Comparison of ENCODE assay signal across 9 cellular contexts in the genomic region with DNA sequence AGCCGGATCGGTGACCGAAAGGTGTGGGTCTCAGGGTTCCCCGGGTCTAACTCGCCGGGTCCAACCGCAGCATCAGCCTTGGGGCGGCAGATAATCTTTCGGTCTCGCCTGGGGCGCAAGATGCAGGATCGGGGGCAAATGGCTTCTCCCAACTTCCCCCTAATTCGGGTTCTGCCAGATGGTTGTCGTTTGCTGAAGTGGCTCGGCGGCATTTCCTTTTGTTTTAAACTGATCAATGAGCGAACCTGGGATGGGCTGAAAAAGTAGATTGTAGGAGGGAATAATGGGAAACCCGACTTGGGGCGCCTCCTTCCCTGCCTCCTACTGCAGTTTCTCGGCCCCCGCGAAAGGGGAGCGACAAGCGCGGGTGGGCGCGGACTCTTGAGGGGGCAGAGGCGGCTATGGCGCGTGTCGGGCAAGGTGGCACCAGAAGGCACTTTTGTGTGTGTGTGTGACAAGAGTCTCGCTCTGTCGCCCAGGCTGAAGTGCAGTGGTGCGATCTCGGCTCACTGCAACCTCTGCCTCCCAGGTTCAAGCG. TPM values are rescaled to one million over a fixed set of nuclear protein-coding genes. Genes with fewer than 3 reads are reported as not detected.
DNase-seq lines count a peak whose midpoint lies in the region; ATAC-seq and TF ChIP-seq lines count a peak whose summit lies in the region.
"Had no signal": no experiment of that assay in that cellular context is flagged by ENCODE, and none has a peak within 500 bp of the region (broad histone marks: within the 10 kb centered on the region; RNA-seq: fewer than 3 reads in every experiment).

No MANE protein-coding gene starts in this region.

- TF ChIP-seq POLR2A in ovary (IDR thresholded peaks at IDR 0.05): no peak

- no peak for TF ChIP-seq EP300 in ovary (IDR thresholded peaks at IDR 0.05)

- H3K36me3 ChIP-seq in RWPE2 (ENCODE audit: low read depth) (no peaks in the 10 kb centered on the region), ovary (no peaks in the 10 kb centered on the region)
- H3K36me3 ChIP-seq: neutrophil had no signal

- H3K27me3 ChIP-seq in RWPE2 (ENCODE audit: insufficient read depth, poor library complexity, severe bottlenecking): peaks cover 59% of the 10 kb centered on the region
- no peaks in the 10 kb centered on the region for H3K27me3 ChIP-seq in ovary

- H3K4me1 ChIP-seq in RWPE2 (ENCODE audit: insufficient read depth, poor library complexity, severe bottlenecking) (no peaks in the 10 kb centered on the region), ovary (ENCODE audit: insufficient read depth) (peaks cover 1% of the 10 kb centered on the region)

- TF ChIP-seq CTCF in RWPE2 (IDR thresholded peaks at IDR 0.05; ENCODE audit: poor library complexity, severe bottlenecking): no peak
- no peak for TF ChIP-seq CTCF in fibroblast of villous mesenchyme (IDR thresholded peaks at IDR 0.05; ENCODE audit: insufficient read depth, low read depth, low read length)
- TF ChIP-seq CTCF in ovary (IDR thresholded peaks at IDR 0.05): no peak

- DNase-seq in COLO668 (lab: John Stamatoyannopoulos, UW; ENCODE audit: unreplicated experiment) (peak; percentile 18), RWPE2 (ENCODE audit: low spot score) (peak; percentile 44), fibroblast of villous mesenchyme (ENCODE audit: low read depth) (no peak), ovary (peak in 3 of 5 donors; percentile 47 to 57 (median 52)), SIG-M5 (lab: John Stamatoyannopoulos, UW) (no peak)

- ATAC-seq in RWPE2 (ENCODE audit: low read depth): no peak
- ATAC-seq in HG03520 (IDR thresholded peaks at IDR 0.05; ENCODE audit: unreplicated experiment): no peak
- no peak for ATAC-seq in HG02870 (IDR thresholded peaks at IDR 0.05; ENCODE audit: unreplicated experiment)
- ATAC-seq in GM18907 (IDR thresholded peaks at IDR 0.05; ENCODE audit: unreplicated experiment): no peak

- H3K27ac ChIP-seq in RWPE2 (ENCODE audit: poor library complexity, severe bottlenecking): no peak overlapping the region
- peak overlapping the region; percentile 81 to 84 for H3K27ac ChIP-seq in ovary
- H3K27ac ChIP-seq: neutrophil had no signal

- no peaks in the 10 kb centered on the region for H3K9me3 ChIP-seq in RWPE2 (ENCODE audit: severe bottlenecking)
- H3K9me3 ChIP-seq in ovary: no peaks in the 10 kb centered on the region
- H3K9me3 ChIP-seq: neutrophil had no signal

- 1 to 2% (median 1%) methylated on average over 36 of the region's 36 CpGs for WGBS in ovary, 3 donors

- intact Hi-C loops in ovary (cut with DNase I): loop anchor here in 3 of 4 donors (5.0 to 10.0 kb wide), 7 partner anchors 167 to 1997 kb away; partner anchors contain the start of gene CHIC2 (in 1 of the 3)

- H3K4me3 ChIP-seq in RWPE2 (ENCODE audit: severe bottlenecking) (no peak overlapping the region), fibroblast of villous mesenchyme (ENCODE audit: low read depth, low read length) (peak overlapping the region; percentile 79), ovary (peak overlapping the region; percentile 68)

RNA-seq across cellular contexts. Expression of gene PDGFRA, which starts 3.1 kb away (rescaled TPM):
- total RNA-seq in fibroblast of villous mesenchyme: 208 and 295 TPM in 2 replicates
- 100 to 1,000 TPM; 199 to 736 (median 445) TPM for total RNA-seq in ovary
- 100 to 1,000 TPM; 192 to 213 TPM for polyA plus RNA-seq in ovary

Comparison
In these comparisons a context has a peak if more than half of its experiments do, and no peak if none do; other contexts are left out.
1. DNase-seq: peak in COLO668 (single experiment), RWPE2 (single experiment) and ovary (3 of 5); none in fibroblast of villous mesenchyme (single experiment) and SIG-M5 (single experiment).